Comparison of ENCODE assay signal across 21 cellular contexts in genomic region chr15:35932541-35932940, GRCh38.
"Had no signal": no experiment of that assay in that cellular context is flagged by ENCODE, and none has a peak within 500 bp of the region (broad histone marks: within the 10 kb centered on the region; RNA-seq: fewer than 3 reads in every experiment).

No MANE protein-coding gene starts in this region.

- H3K36me3 ChIP-seq: neural progenitor cell had no signal

- H3K9me3 ChIP-seq: mucosa of descending colon, testis had no signal

- FAIRE-seq: endometrium, frontal cortex had no signal

- ATAC-seq: activated CD4-positive, CD25-positive, alpha-beta regulatory T cell treated with anti-CD3 and anti-CD28 coated beads, Interleukin-2, amount 50 U/mL, for 24 hours; activated T-cell treated with anti-CD3 and anti-CD28 coated beads, Interleukin-2, amount 50 U/mL, for 72 hours; mucosa of descending colon; sciatic nerve had no signal

- H3K27ac Mint-ChIP-seq: activated naive CD4-positive, alpha-beta T cell treated with anti-CD3 and anti-CD28 coated beads, Interleukin-2, amount 50 U/mL, for 24 hours; activated T-cell treated with anti-CD3 and anti-CD28 coated beads, Interleukin-2, amount 50 U/mL, for 72 hours; memory B cell; naive B cell; neural progenitor cell; type B pancreatic cell had no signal

- H3K4me1 Mint-ChIP-seq: activated naive CD4-positive, alpha-beta T cell treated with anti-CD3 and anti-CD28 coated beads, Interleukin-2, amount 50 U/mL, for 24 hours; memory B cell; naive B cell had no signal

- H3K27me3 ChIP-seq: neural progenitor cell, testis had no signal

- H3K4me1 ChIP-seq: testis had no signal

- H3K4me3 Mint-ChIP-seq: activated naive CD4-positive, alpha-beta T cell treated with anti-CD3 and anti-CD28 coated beads, Interleukin-2, amount 50 U/mL, for 24 hours; activated T-cell treated with anti-CD3 and anti-CD28 coated beads, Interleukin-2, amount 50 U/mL, for 72 hours; memory B cell; naive B cell; neural progenitor cell; type B pancreatic cell had no signal

- H3K4me3 ChIP-seq: coronary artery, mucosa of descending colon, neural progenitor cell, smooth muscle cell, testis had no signal

- DNase-seq: activated CD8-positive, alpha-beta memory T cell treated with anti-CD3 and anti-CD28 coated beads for 24 hours; activated gamma-delta T cell; activated T-cell treated with anti-CD3 and anti-CD28 coated beads, Interleukin-2, amount 50 U/mL, for 72 hours; amniotic stem cell; central memory CD4-positive, alpha-beta T cell; erythroblast; hypothalamus; mucosa of descending colon; naive B cell; stimulated activated CD4-positive, alpha-beta T cell treated with anti-CD3 and anti-CD28 coated beads, Interleukin-4, amount 100 ng/mL, for 1 hour; testis had no signal

- H3K9me3 Mint-ChIP-seq: activated naive CD4-positive, alpha-beta T cell treated with anti-CD3 and anti-CD28 coated beads, Interleukin-2, amount 50 U/mL, for 24 hours; memory B cell; naive B cell; neural progenitor cell; type B pancreatic cell had no signal

- H3K27me3 Mint-ChIP-seq: memory B cell, naive B cell, type B pancreatic cell had no signal
